Comparison of ENCODE assay signal across 8 cellular contexts in genomic region chr17:16380640-16381495, GRCh38. TPM values are rescaled to one million over a fixed set of nuclear protein-coding genes. Genes with fewer than 3 reads are reported as not detected.
DNase-seq lines count a peak whose midpoint lies in the region; ATAC-seq and TF ChIP-seq lines count a peak whose summit lies in the region.

UBB (plus strand) TSS chr17:16381091; CDS start chr17:16381908, 817 bp downstream.

- peaks cover 33% of the 10 kb centered on the region for H3K4me1 Mint-ChIP-seq in chondrocyte (ENCODE audit: low read depth)

- TF ChIP-seq POLR2A in GM18951 (IDR thresholded peaks at IDR 0.05; ENCODE audit: extremely low read depth, insufficient read depth, insufficient read length) = peak; percentile 100

- DNase-seq in AG09319 (ENCODE audit: extremely low read depth, low read depth) (peak; percentile 98), NCI-H460 (ENCODE audit: extremely low read depth, low read depth) (peak; percentile 96), chondrocyte (ENCODE audit: low spot score) (peak; percentile 98), kidney glomerular epithelial cell (lab: John Stamatoyannopoulos, UW) (peak; percentile 89)
- DNase-seq in activated CD4-positive, alpha-beta T cell treated with anti-CD3 and anti-CD28 coated beads for 24 hours (ENCODE audit: low read depth in 2 of 2) = peak; percentile 87
- peak; percentile 74 to 91 for DNase-seq in stimulated activated CD4-positive, alpha-beta T cell treated with anti-CD3 and anti-CD28 coated beads, Interleukin-1b, Interleukin-23, amount 100 ng/mL, for 1 hour (ENCODE audit: low read depth in 2 of 2)

- peak; percentile 4 for TF ChIP-seq CTCF in AG09319 (IDR thresholded peaks at IDR 0.05; ENCODE audit: low read depth, low read length)
- peak; percentile 38 for TF ChIP-seq CTCF in chondrocyte (IDR thresholded peaks at IDR 0.05)

- H3K27me3 Mint-ChIP-seq in chondrocyte (ENCODE audit: low read depth) = no peaks in the 10 kb centered on the region

- peak; percentile 91 for ATAC-seq in HG03280 (IDR thresholded peaks at IDR 0.05; ENCODE audit: unreplicated experiment)

- in situ Hi-C loops in GM18951 (cut with MboI; ENCODE audit: low sequenced_read_pairs, unreplicated experiment) = loop anchor here (10.0 kb wide), 1 partner anchor 54 kb away; no protein-coding TSS in a partner anchor

- H3K4me3 Mint-ChIP-seq in chondrocyte (ENCODE audit: unreplicated experiment) = peak within 1 kb of the TSS; percentile 97

- peak within 1 kb of the TSS; percentile 99 for H3K27ac Mint-ChIP-seq in chondrocyte (ENCODE audit: unreplicated experiment)

- peaks cover 20% of the 10 kb centered on the region for H3K36me3 Mint-ChIP-seq in chondrocyte (ENCODE audit: low read depth)

- H3K9me3 Mint-ChIP-seq in chondrocyte (ENCODE audit: low read depth) = no peaks in the 10 kb centered on the region

RNA-seq across cellular contexts. Expression of gene UBB, which starts in this region (rescaled TPM):
- 1,439 and 1,479 TPM in 2 replicates for total RNA-seq in NCI-H460 (2014; rRNA removed; shearing (Covaris generic))
- 1,025 and 1,369 TPM in 2 replicates for polyA plus RNA-seq in NCI-H460 (2014; cell fraction: nucleus; rRNA removed)
- 1,031 to 1,215 TPM (median 1,058 TPM) in 3 replicates for total RNA-seq in chondrocyte

Comparison
In these comparisons a context has a peak if more than half of its experiments do, and no peak if none do; other contexts are left out.
1. Peak in every context shown above with its lines: DNase-seq and ATAC-seq.